30 cellular contexts compared by ENCODE assay signal in genomic region chr1:63954187-63954586, GRCh38.
"Had no signal": no experiment of that assay in that cellular context is flagged by ENCODE, and none has a peak within 500 bp of the region (broad histone marks: within the 10 kb centered on the region; RNA-seq: fewer than 3 reads in every experiment).

No MANE protein-coding gene starts in this region.

- H3K27ac Mint-ChIP-seq: naive thymus-derived CD4-positive, alpha-beta T cell; natural killer cell; nephron progenitor cell; progenitor cell of endocrine pancreas; stimulated activated effector memory CD8-positive, alpha-beta T cell treated with anti-CD3 and anti-CD28 coated beads, Interleukin-12 subunit alpha, Interleukin-12 subunit beta, amount 100 ng/mL, for 72 hours; stimulated activated naive B cell treated with anti-CD40 and anti-IgM and Interleukin-4, amounts not matched to agents 10 μg/mL and 1 μg/mL and 100 μg/mL, for 72 hours; stimulated activated naive CD8-positive, alpha-beta T cell treated with anti-CD3 and anti-CD28 coated beads, Interleukin-15, Interleukin-2, amounts not matched to agents 100 ng/mL and 50 ng/mL, for 24 hours; type B pancreatic cell had no signal

- H3K4me1 Mint-ChIP-seq: naive thymus-derived CD4-positive, alpha-beta T cell; natural killer cell; neural crest cell; stimulated activated effector memory CD8-positive, alpha-beta T cell treated with anti-CD3 and anti-CD28 coated beads, Interleukin-12 subunit alpha, Interleukin-12 subunit beta, amount 100 ng/mL, for 72 hours; stimulated activated naive B cell treated with anti-CD40 and anti-IgM and Interleukin-4, amounts not matched to agents 10 μg/mL and 1 μg/mL and 100 μg/mL, for 72 hours had no signal

- H3K4me1 ChIP-seq: right lobe of liver, uterus had no signal

- H3K4me3 Mint-ChIP-seq: naive thymus-derived CD4-positive, alpha-beta T cell; natural killer cell; nephron progenitor cell; neural crest cell; stimulated activated effector memory CD8-positive, alpha-beta T cell treated with anti-CD3 and anti-CD28 coated beads, Interleukin-12 subunit alpha, Interleukin-12 subunit beta, amount 100 ng/mL, for 72 hours; stimulated activated naive B cell treated with anti-CD40 and anti-IgM and Interleukin-4, amounts not matched to agents 10 μg/mL and 1 μg/mL and 100 μg/mL, for 72 hours; stimulated activated naive CD8-positive, alpha-beta T cell treated with anti-CD3 and anti-CD28 coated beads, Interleukin-15, Interleukin-2, amounts not matched to agents 100 ng/mL and 50 ng/mL, for 24 hours; type B pancreatic cell had no signal

- H3K27ac ChIP-seq: neutrophil, ovary, parathyroid adenoma, psoas muscle, right lobe of liver, sigmoid colon, stomach, thyroid gland, tibial nerve, upper lobe of right lung, uterus had no signal

- H3K9me3 ChIP-seq: neutrophil, right lobe of liver, thyroid gland, upper lobe of right lung, uterus had no signal

- ATAC-seq: naive thymus-derived CD4-positive, alpha-beta T cell; natural killer cell; psoas muscle; right cardiac atrium; right lobe of liver; stimulated activated effector memory CD8-positive, alpha-beta T cell treated with anti-CD3 and anti-CD28 coated beads, Interleukin-12 subunit alpha, Interleukin-12 subunit beta, amount 100 ng/mL, for 72 hours; stimulated activated naive B cell treated with anti-CD40 and anti-IgM and Interleukin-4, amounts not matched to agents 10 μg/mL and 1 μg/mL and 100 μg/mL, for 72 hours; upper lobe of right lung had no signal

- H3K4me3 ChIP-seq: ovary, psoas muscle, right lobe of liver, sigmoid colon, stomach, thoracic aorta, thyroid gland, tibial nerve, upper lobe of right lung, uterus had no signal

- H3K36me3 ChIP-seq: neutrophil, ovary, right lobe of liver, sigmoid colon, stomach, thoracic aorta, thyroid gland, tibial nerve, upper lobe of right lung, uterus had no signal

- H3K36me3 Mint-ChIP-seq: stimulated activated effector memory CD8-positive, alpha-beta T cell treated with anti-CD3 and anti-CD28 coated beads, Interleukin-12 subunit alpha, Interleukin-12 subunit beta, amount 100 ng/mL, for 72 hours had no signal

- H3K27me3 Mint-ChIP-seq: progenitor cell of endocrine pancreas; stimulated activated naive B cell treated with anti-CD40 and anti-IgM and Interleukin-4, amounts not matched to agents 10 μg/mL and 1 μg/mL and 100 μg/mL, for 72 hours; type B pancreatic cell had no signal

- DNase-seq: naive thymus-derived CD4-positive, alpha-beta T cell; natural killer cell; nephron progenitor cell; nucleus accumbens; ovary; posterior cingulate gyrus; psoas muscle; right cardiac atrium; right lobe of liver; sigmoid colon; small intestine; stimulated activated CD4-positive, alpha-beta T cell treated with anti-CD3 and anti-CD28 coated beads, Interleukin-15, amount 100 ng/mL, for 24 hours; stimulated activated CD4-positive, alpha-beta T cell treated with anti-CD3 and anti-CD28 coated beads, Interleukin-2, amount 100 ng/mL, for 24 hours; stimulated activated CD4-positive, alpha-beta T cell treated with anti-CD3 and anti-CD28 coated beads, Interleukin-2, amount 100 ng/mL, for 48 hours; stimulated activated CD4-positive, alpha-beta T cell treated with anti-CD3 and anti-CD28 coated beads, Interleukin-4, amount 100 ng/mL, for 24 hours; stimulated activated naive B cell treated with anti-CD40 and anti-IgM and Interleukin-4, amounts not matched to agents 10 μg/mL and 1 μg/mL and 100 μg/mL, for 72 hours; stimulated activated naive CD4-positive, alpha-beta T cell treated with Interleukin-2 at 50 U/mL for 16 hours; stomach; thyroid gland; upper lobe of right lung; uterus had no signal
